In the genomic region with DNA sequence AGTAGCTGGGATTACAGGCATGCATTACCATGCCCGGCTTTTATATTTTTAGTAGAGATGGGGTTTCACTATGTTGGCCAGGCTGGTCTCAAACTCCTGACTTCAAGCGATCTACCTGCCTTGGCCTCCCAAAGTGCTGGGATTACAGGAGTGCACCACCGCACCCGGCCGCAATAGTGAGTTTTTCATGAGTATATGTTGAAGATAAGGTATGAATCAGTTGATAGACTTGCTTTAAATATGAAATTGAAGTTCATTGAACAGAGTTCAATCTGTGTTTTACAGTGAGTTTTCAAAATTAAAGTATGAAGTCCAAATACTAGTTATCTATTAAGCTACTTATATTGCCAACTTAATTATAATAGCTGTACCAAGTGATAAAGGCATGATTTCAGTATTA, we compare ENCODE assay signal across 39 cellular contexts. TPM values are rescaled to one million over a fixed set of nuclear protein-coding genes. Genes with fewer than 3 reads are reported as not detected.
"Had no signal": no experiment of that assay in that cellular context is flagged by ENCODE, and none has a peak within 500 bp of the region (broad histone marks: within the 10 kb centered on the region; RNA-seq: fewer than 3 reads in every experiment).

No MANE protein-coding gene starts in this region.

- H3K27me3 Mint-ChIP-seq: activated naive CD4-positive, alpha-beta T cell treated with anti-CD3 and anti-CD28 coated beads, Interleukin-2, amount 50 U/mL, for 24 hours; activated naive CD8-positive, alpha-beta T cell; activated naive CD8-positive, alpha-beta T cell treated with anti-CD3 and anti-CD28 coated beads, Interleukin-2, amount 10 ng/mL, durations not matched to agents 7 days and 5 days; activated naive CD8-positive, alpha-beta T cell treated with anti-CD3 and anti-CD28 coated beads, Interleukin-2, amount 50 U/mL, for 24 hours; activated T-cell treated with anti-CD3 and anti-CD28 coated beads, Interleukin-2, amount 50 U/mL, for 24 hours; activated T-helper 17 cell treated with anti-CD3 and anti-CD28 coated beads, Interleukin-2, amount 50 U/mL, for 72 hours; central memory CD8-positive, alpha-beta T cell had no signal

- H3K4me1 ChIP-seq: adrenal gland, ascending aorta, body of pancreas, breast epithelium had no signal

- FAIRE-seq: astrocyte, bronchial epithelial cell had no signal

- H3K4me3 Mint-ChIP-seq: activated naive CD4-positive, alpha-beta T cell treated with anti-CD3 and anti-CD28 coated beads for 36 hours; activated naive CD4-positive, alpha-beta T cell treated with anti-CD3 and anti-CD28 coated beads, Interleukin-2, amount 10 ng/mL, durations not matched to agents 7 days and 5 days; activated naive CD4-positive, alpha-beta T cell treated with anti-CD3 and anti-CD28 coated beads, Interleukin-2, amount 50 U/mL, for 24 hours; activated naive CD8-positive, alpha-beta T cell; activated naive CD8-positive, alpha-beta T cell treated with anti-CD3 and anti-CD28 coated beads, Interleukin-2, amount 10 ng/mL, durations not matched to agents 7 days and 5 days; activated naive CD8-positive, alpha-beta T cell treated with anti-CD3 and anti-CD28 coated beads, Interleukin-2, amount 50 U/mL, for 24 hours; activated T-cell treated with anti-CD3 and anti-CD28 coated beads, Interleukin-2, amount 50 U/mL, for 24 hours; activated T-cell treated with anti-CD3 and anti-CD28 coated beads, Interleukin-2, amount 50 U/mL, for 4 hours; activated T-cell treated with anti-CD3 and anti-CD28 coated beads, Interleukin-2, amount 50 U/mL, for 72 hours; activated T-helper 1 cell treated with anti-CD3 and anti-CD28 coated beads, Interleukin-12 subunit alpha, Interleukin-12 subunit beta, Interleukin-2, Interleukin-4 antibody, amounts not matched to agents 30 ng/mL and 10 ng/mL and 1 ng/mL, durations not matched to agents 14 hours and 24 hours and 36 hours; activated T-helper 17 cell treated with anti-CD3 and anti-CD28 coated beads, Interleukin-2, amount 50 U/mL, for 72 hours; brain; central memory CD8-positive, alpha-beta T cell had no signal

- H3K27ac Mint-ChIP-seq: activated naive CD4-positive, alpha-beta T cell treated with anti-CD3 and anti-CD28 coated beads for 36 hours; activated naive CD4-positive, alpha-beta T cell treated with anti-CD3 and anti-CD28 coated beads, Interleukin-2, amount 10 ng/mL, durations not matched to agents 7 days and 5 days; activated naive CD4-positive, alpha-beta T cell treated with anti-CD3 and anti-CD28 coated beads, Interleukin-2, amount 50 U/mL, for 24 hours; activated naive CD4-positive, alpha-beta T cell treated with anti-CD3 and anti-CD28 coated beads, Interleukin-2, amount 50 U/mL, for 72 hours; activated naive CD8-positive, alpha-beta T cell; activated naive CD8-positive, alpha-beta T cell treated with anti-CD3 and anti-CD28 coated beads, Interleukin-2, amount 10 ng/mL, durations not matched to agents 7 days and 5 days; activated naive CD8-positive, alpha-beta T cell treated with anti-CD3 and anti-CD28 coated beads, Interleukin-2, amount 50 U/mL, for 24 hours; activated T-cell treated with anti-CD3 and anti-CD28 coated beads, Interleukin-2, amount 50 U/mL, for 24 hours; activated T-cell treated with anti-CD3 and anti-CD28 coated beads, Interleukin-2, amount 50 U/mL, for 72 hours; activated T-helper 1 cell treated with anti-CD3 and anti-CD28 coated beads, Interleukin-12 subunit alpha, Interleukin-12 subunit beta, Interleukin-2, Interleukin-4 antibody, amounts not matched to agents 30 ng/mL and 10 ng/mL and 1 ng/mL, durations not matched to agents 14 hours and 24 hours and 36 hours; activated T-helper 17 cell treated with anti-CD3 and anti-CD28 coated beads, Interleukin-2, amount 50 U/mL, for 72 hours; activated T-helper 2 cell treated with anti-CD3 and anti-CD28 coated beads, Interferon-gamma antibody, Interleukin-2, Interleukin-4, amounts not matched to agents 10 μg/mL and 5 μg/mL and 100 μg/mL, durations not matched to agents 14 hours and 24 hours and 36 hours; brain had no signal

- H3K4me3 ChIP-seq: adrenal gland, ascending aorta, body of pancreas, breast epithelium, cardiac muscle cell had no signal

- H3K9me3 ChIP-seq: adrenal gland, ascending aorta, body of pancreas, breast epithelium had no signal

- H3K36me3 ChIP-seq: adrenal gland, breast epithelium had no signal

- H3K4me1 Mint-ChIP-seq: activated naive CD4-positive, alpha-beta T cell treated with anti-CD3 and anti-CD28 coated beads, Interleukin-2, amount 10 ng/mL, durations not matched to agents 7 days and 5 days; activated naive CD4-positive, alpha-beta T cell treated with anti-CD3 and anti-CD28 coated beads, Interleukin-2, amount 50 U/mL, for 24 hours; activated T-helper 17 cell treated with anti-CD3 and anti-CD28 coated beads, Interleukin-2, amount 50 U/mL, for 72 hours; central memory CD8-positive, alpha-beta T cell had no signal

- H3K27ac ChIP-seq: adrenal gland, ascending aorta, body of pancreas, brain microvascular endothelial cell, breast epithelium, cardiac muscle cell had no signal

- DNase-seq: activated effector memory CD4-positive, alpha-beta T cell treated with anti-CD3 and anti-CD28 coated beads, Interleukin-2, amount 50 U/mL, for 16 hours; activated effector memory CD4-positive, alpha-beta T cell treated with Interleukin-2 at 50 U/mL for 16 hours; activated gamma-delta T cell; activated gamma-delta T cell treated with Interleukin-2 at 50 U/mL for 16 hours; activated naive CD4-positive, alpha-beta T cell; activated naive CD4-positive, alpha-beta T cell treated with anti-CD3 and anti-CD28 coated beads for 36 hours; activated naive CD4-positive, alpha-beta T cell treated with anti-CD3 and anti-CD28 coated beads, Interleukin-2, amount 10 ng/mL, durations not matched to agents 7 days and 5 days; activated naive CD4-positive, alpha-beta T cell treated with anti-CD3 and anti-CD28 coated beads, Interleukin-2, amount 50 U/mL, for 16 hours; activated naive CD4-positive, alpha-beta T cell treated with Interleukin-2 at 50 U/mL for 16 hours; activated naive CD8-positive, alpha-beta T cell treated with anti-CD3 and anti-CD28 coated beads, Interleukin-2, amount 10 ng/mL, durations not matched to agents 7 days and 5 days; activated naive CD8-positive, alpha-beta T cell treated with anti-CD3 and anti-CD28 coated beads, Interleukin-2, amount 50 U/mL, for 24 hours; activated T-cell treated with anti-CD3 and anti-CD28 coated beads, Interleukin-2, amount 50 U/mL, for 1 hour; activated T-cell treated with anti-CD3 and anti-CD28 coated beads, Interleukin-2, amount 50 U/mL, for 24 hours; activated T-cell treated with anti-CD3 and anti-CD28 coated beads, Interleukin-2, amount 50 U/mL, for 4 hours; activated T-cell treated with anti-CD3 and anti-CD28 coated beads, Interleukin-2, amount 50 U/mL, for 48 hours; activated T-cell treated with anti-CD3 and anti-CD28 coated beads, Interleukin-2, amount 50 U/mL, for 72 hours; adrenal gland; amniotic stem cell; amygdala; anterior cingulate cortex; aorta; body of pancreas; brain microvascular endothelial cell; caudate nucleus; central memory CD4-positive, alpha-beta T cell; cerebellar nuclear complex had no signal

- H3K27me3 ChIP-seq: adrenal gland, ascending aorta, body of pancreas, brain microvascular endothelial cell, breast epithelium, cardiac muscle cell had no signal

- H3K9me3 Mint-ChIP-seq: activated naive CD4-positive, alpha-beta T cell treated with anti-CD3 and anti-CD28 coated beads for 36 hours; activated naive CD4-positive, alpha-beta T cell treated with anti-CD3 and anti-CD28 coated beads, Interleukin-2, amount 10 ng/mL, durations not matched to agents 7 days and 5 days; activated naive CD4-positive, alpha-beta T cell treated with anti-CD3 and anti-CD28 coated beads, Interleukin-2, amount 50 U/mL, for 24 hours; activated naive CD4-positive, alpha-beta T cell treated with anti-CD3 and anti-CD28 coated beads, Interleukin-2, amount 50 U/mL, for 72 hours; activated naive CD8-positive, alpha-beta T cell treated with anti-CD3 and anti-CD28 coated beads, Interleukin-2, amount 10 ng/mL, durations not matched to agents 7 days and 5 days; activated naive CD8-positive, alpha-beta T cell treated with anti-CD3 and anti-CD28 coated beads, Interleukin-2, amount 50 U/mL, for 24 hours; activated T-cell treated with anti-CD3 and anti-CD28 coated beads, Interleukin-2, amount 50 U/mL, for 24 hours; activated T-cell treated with anti-CD3 and anti-CD28 coated beads, Interleukin-2, amount 50 U/mL, for 4 hours; activated T-cell treated with anti-CD3 and anti-CD28 coated beads, Interleukin-2, amount 50 U/mL, for 72 hours; activated T-helper 1 cell treated with anti-CD3 and anti-CD28 coated beads, Interleukin-12 subunit alpha, Interleukin-12 subunit beta, Interleukin-2, Interleukin-4 antibody, amounts not matched to agents 30 ng/mL and 10 ng/mL and 1 ng/mL, durations not matched to agents 14 hours and 24 hours and 36 hours; activated T-helper 17 cell treated with anti-CD3 and anti-CD28 coated beads, Interleukin-2, amount 50 U/mL, for 72 hours; activated T-helper 2 cell treated with anti-CD3 and anti-CD28 coated beads, Interferon-gamma antibody, Interleukin-2, Interleukin-4, amounts not matched to agents 10 μg/mL and 5 μg/mL and 100 μg/mL, durations not matched to agents 14 hours and 24 hours and 36 hours; brain; central memory CD8-positive, alpha-beta T cell had no signal

RNA-seq across cellular contexts. Expression of a gene that starts 15.2 kb away (rescaled TPM):
- total RNA-seq: activated naive CD4-positive, alpha-beta T cell treated with anti-CD3 and anti-CD28 coated beads, Interleukin-2, amount 50 U/mL, for 72 hours; activated naive CD8-positive, alpha-beta T cell treated with anti-CD3 and anti-CD28 coated beads, Interleukin-2, amount 10 ng/mL, durations not matched to agents 7 days and 5 days; activated T-helper 1 cell treated with anti-CD3 and anti-CD28 coated beads, Interleukin-12 subunit alpha, Interleukin-12 subunit beta, Interleukin-2, Interleukin-4 antibody, amounts not matched to agents 30 ng/mL and 10 ng/mL and 1 ng/mL, durations not matched to agents 14 hours and 24 hours and 36 hours; activated T-helper 17 cell treated with anti-CD3 and anti-CD28 coated beads, Interleukin-2, amount 50 U/mL, for 72 hours; activated T-helper 2 cell treated with anti-CD3 and anti-CD28 coated beads, Interferon-gamma antibody, Interleukin-2, Interleukin-4, amounts not matched to agents 10 μg/mL and 5 μg/mL and 100 μg/mL, durations not matched to agents 14 hours and 24 hours and 36 hours; aorta; ascending aorta had no signal
- polyA plus RNA-seq: cardiac muscle cell had no signal
